ENCODE assay signal across 10 cellular contexts in genomic region chr17:9707917-9708316, GRCh38.
"Had no signal": no experiment of that assay in that cellular context is flagged by ENCODE, and none has a peak within 500 bp of the region (broad histone marks: within the 10 kb centered on the region; RNA-seq: fewer than 3 reads in every experiment).

No MANE protein-coding gene starts in this region.

- H2AFZ ChIP-seq: GM23338 had no signal

- ATAC-seq: GM23338, HepG2 had no signal

- DNase-seq: H9, HCEC 1CT, HFFc6, KG1 had no signal

- H3K4me3 ChIP-seq: GM23338 had no signal

- FAIRE-seq: H1, H54, HepG2 had no signal

- H3K9me3 Mint-ChIP-seq: GM23338, H9 had no signal

- H3K27ac Mint-ChIP-seq: GM23338, HFFc6 had no signal

- H3K4me2 ChIP-seq: GM23338 had no signal

- H3K27ac ChIP-seq: HL-60 had no signal

- H3K4me3 Mint-ChIP-seq: GM23338, H9, HFFc6, IgD-negative memory B cell had no signal

- H3K4me1 Mint-ChIP-seq: GM23338, H9 had no signal
